21 cellular contexts compared by ENCODE assay signal in the genomic region with DNA sequence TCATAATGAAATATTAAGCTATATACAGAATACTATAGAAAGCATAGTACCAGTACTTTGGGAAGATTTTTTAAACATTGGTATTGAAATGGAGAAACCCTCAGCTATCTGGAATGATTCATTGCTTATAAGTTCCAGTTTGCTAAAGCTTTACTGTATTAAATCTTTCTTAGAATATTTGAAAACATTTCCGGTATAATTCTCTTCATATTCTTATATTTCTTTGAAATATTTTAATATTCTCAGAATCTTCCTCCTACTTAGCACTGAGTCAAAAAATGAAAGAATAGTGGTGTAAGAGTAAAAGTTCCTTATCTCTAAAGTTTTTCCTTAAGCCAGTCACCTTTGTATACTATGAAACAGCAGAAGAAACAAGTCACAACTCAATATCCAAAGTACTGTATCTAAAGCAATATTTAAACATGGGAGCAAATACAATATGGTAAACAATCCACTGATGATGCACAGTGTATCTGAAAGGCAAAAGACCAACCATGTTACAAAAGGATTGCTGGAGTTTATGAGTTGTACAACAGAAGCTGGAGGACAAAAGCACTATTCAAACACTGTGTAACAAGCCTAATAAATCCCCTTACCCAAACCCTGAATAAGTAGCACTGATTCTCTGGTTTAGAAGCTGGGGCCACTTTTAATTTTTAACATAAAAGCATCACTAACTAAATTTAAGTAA.
DNase-seq lines count a peak whose midpoint lies in the region; FAIRE-seq and TF ChIP-seq lines count a peak whose summit lies in the region.
"Had no signal": no experiment of that assay in that cellular context is flagged by ENCODE, and none has a peak within 500 bp of the region (broad histone marks: within the 10 kb centered on the region; RNA-seq: fewer than 3 reads in every experiment).

No MANE protein-coding gene starts in this region.

- peaks cover 4% of the 10 kb centered on the region for H3K36me3 ChIP-seq in CD4-positive, alpha-beta memory T cell (ENCODE audit: insufficient read depth, low read length)
- H3K36me3 ChIP-seq in keratinocyte (ENCODE audit: control insufficient read depth in 2 of 2, extremely low read depth in 1 of 2, insufficient read depth in 2 of 2, low read length in 2 of 2) (peaks cover 3 to 5% of the 10 kb centered on the region in 2 experiments), BE2C (no peaks in the 10 kb centered on the region; the same call in 1 of the 2 replicates)

- dilution Hi-C loops in keratinocyte (cut with MboI; ENCODE audit: extremely low pct_ligation_motif_present, low sequenced_read_pairs), result no loop called here

- peaks cover 6 to 7% of the 10 kb centered on the region in 2 donors for H3K36me3 Mint-ChIP-seq in CD4-positive, alpha-beta memory T cell
- peaks cover 27% of the 10 kb centered on the region for H3K36me3 Mint-ChIP-seq in activated CD4-positive, alpha-beta memory T cell treated with anti-CD3 and anti-CD28 coated beads, Interleukin-2, amount 10 ng/mL, durations not matched to agents 7 days and 5 days (ENCODE audit: low read depth)
- H3K36me3 Mint-ChIP-seq: naive B cell had no signal

- H3K9ac ChIP-seq in keratinocyte (ENCODE audit: control insufficient read depth, extremely low read depth, insufficient read depth, low read length), result no peak overlapping the region
- H3K9ac ChIP-seq: parathyroid adenoma had no signal

- H3K4me3 Mint-ChIP-seq in CD4-positive, alpha-beta memory T cell, result peak overlapping the region in 4 of 8 donors; percentile 10 to 63 (median 18)
- H3K4me3 Mint-ChIP-seq in activated CD4-positive, alpha-beta memory T cell treated with anti-CD3 and anti-CD28 coated beads, Interleukin-2, amount 10 ng/mL, durations not matched to agents 7 days and 5 days, result no peak overlapping the region
- H3K4me3 Mint-ChIP-seq: B cell, naive B cell had no signal

- no peak overlapping the region for H3K4me3 ChIP-seq in CD4-positive, alpha-beta memory T cell (ENCODE audit: low read length in 2 of 2)
- no peak overlapping the region for H3K4me3 ChIP-seq in keratinocyte (ENCODE audit: control insufficient read depth in 2 of 3, extremely low read depth in 1 of 3, insufficient read depth in 2 of 3, low read depth in 1 of 3, low read length in 3 of 3)
- H3K4me3 ChIP-seq in BE2C (ENCODE audit: low read depth, low read length), result no peak overlapping the region
- H3K4me3 ChIP-seq: GM12878, heart right ventricle, skin epidermis, suprapubic skin had no signal

- DNase-seq in DMS153 (lab: John Stamatoyannopoulos, UW) (peak; percentile 20), DMS153 treated with DMSO at 0.1 percent for 48 hours (lab: John Stamatoyannopoulos, UW; ENCODE audit: unreplicated experiment) (no peak), keratinocyte (ENCODE audit: low read depth, low spot score) (no peak), posterior vena cava (ENCODE audit: low spot score) (no peak), retina (no peak), BE2C (no peak)
- DNase-seq in CD4-positive, alpha-beta memory T cell, result no peak
- no peak for DNase-seq in activated CD4-positive, alpha-beta memory T cell treated with anti-CD3 and anti-CD28 coated beads, Interleukin-2, amount 10 ng/mL, durations not matched to agents 7 days and 5 days
- DNase-seq: GDM1; heart right ventricle; KBM-7; naive B cell; NCI-H446 treated with DMSO at 0.1 percent for 48 hours; stimulated activated CD4-positive, alpha-beta T cell treated with anti-CD3 and anti-CD28 coated beads, Interleukin-2, amount 100 ng/mL, for 48 hours had no signal

- intact Hi-C loops in CD4-positive, alpha-beta memory T cell (cut with micrococcal nuclease), result no loop called here
- intact Hi-C loops in posterior vena cava (cut with DNase I), result no loop called here

- no peaks in the 10 kb centered on the region for H3K79me2 ChIP-seq in keratinocyte (ENCODE audit: control insufficient read depth, insufficient read depth, low read length)
- H3K79me2 ChIP-seq: parathyroid adenoma had no signal

- no peaks in the 10 kb centered on the region for H4K20me1 ChIP-seq in keratinocyte (ENCODE audit: control insufficient read depth, extremely low read depth, insufficient read depth, low read length)

- H2AFZ ChIP-seq in keratinocyte (ENCODE audit: control insufficient read depth, low read length), result no peak overlapping the region
- H2AFZ ChIP-seq: parathyroid adenoma had no signal

- peaks cover 37 to 60% (median 50%) of the 10 kb centered on the region in 4 donors for H3K4me1 Mint-ChIP-seq in CD4-positive, alpha-beta memory T cell
- peaks cover 68% of the 10 kb centered on the region for H3K4me1 Mint-ChIP-seq in activated CD4-positive, alpha-beta memory T cell treated with anti-CD3 and anti-CD28 coated beads, Interleukin-2, amount 10 ng/mL, durations not matched to agents 7 days and 5 days

- CTCF ChIA-PET in CD4-positive, alpha-beta memory T cell (lab: Charles Lee; ENCODE audit: partially characterized antibody), result interaction anchor here (0.9 to 2.5 kb wide), 4 partner anchors 9 to 35 kb away, joined by 3 to 11 read pairs (median 4); no protein-coding TSS in a partner anchor
- CTCF ChIA-PET in activated CD4-positive, alpha-beta memory T cell treated with anti-CD3 and anti-CD28 coated beads, Interleukin-2, amount 10 ng/mL, durations not matched to agents 7 days and 5 days (lab: Charles Lee), result interaction anchor here (1.0 to 1.5 kb wide), 6 partner anchors 19 to 102 kb away, joined by 3 to 8 read pairs (median 4); a partner anchor contains a TSS

- POLR2A ChIA-PET in CD4-positive, alpha-beta memory T cell (lab: Charles Lee; ENCODE audit: partially characterized antibody), result interaction anchor here (0.9 to 3.6 kb wide), 7 partner anchors 10 to 196 kb away, joined by 3 to 12 read pairs (median 6); no protein-coding TSS in a partner anchor
- POLR2A ChIA-PET in activated CD4-positive, alpha-beta memory T cell treated with anti-CD3 and anti-CD28 coated beads, Interleukin-2, amount 10 ng/mL, durations not matched to agents 7 days and 5 days (lab: Charles Lee), result interaction anchor here (0.7 to 10.4 kb wide), 15 partner anchors 9 to 542 kb away, joined by 3 to 121 read pairs (median 6); no protein-coding TSS in a partner anchor

- no peaks in the 10 kb centered on the region for H3K27me3 ChIP-seq in CD4-positive, alpha-beta memory T cell (ENCODE audit: insufficient read depth, low read length)
- no peaks in the 10 kb centered on the region for H3K27me3 ChIP-seq in keratinocyte (ENCODE audit: control insufficient read depth, extremely low read depth, insufficient read depth, low read length)
- no peaks in the 10 kb centered on the region for H3K27me3 ChIP-seq in BE2C
- H3K27me3 ChIP-seq: heart right ventricle, suprapubic skin had no signal

- peaks cover 62% of the 10 kb centered on the region for H3K4me1 ChIP-seq in CD4-positive, alpha-beta memory T cell (ENCODE audit: insufficient read depth, low read length)
- H3K4me1 ChIP-seq in keratinocyte (ENCODE audit: control insufficient read depth, extremely low read depth, insufficient read depth, low read length), result peaks cover 7% of the 10 kb centered on the region
- peaks cover 6% of the 10 kb centered on the region for H3K4me1 ChIP-seq in BE2C
- H3K4me1 ChIP-seq: heart right ventricle, parathyroid adenoma, suprapubic skin had no signal

- no peaks in the 10 kb centered on the region for H3K27me3 Mint-ChIP-seq in CD4-positive, alpha-beta memory T cell
- H3K27me3 Mint-ChIP-seq in activated CD4-positive, alpha-beta memory T cell treated with anti-CD3 and anti-CD28 coated beads, Interleukin-2, amount 10 ng/mL, durations not matched to agents 7 days and 5 days, result no peaks in the 10 kb centered on the region
- H3K27me3 Mint-ChIP-seq: B cell, naive B cell had no signal

- no peaks in the 10 kb centered on the region for H3K9me3 ChIP-seq in CD4-positive, alpha-beta memory T cell (ENCODE audit: control insufficient read depth in 1 of 2, low read length in 2 of 2)
- no peaks in the 10 kb centered on the region for H3K9me3 ChIP-seq in keratinocyte (ENCODE audit: control insufficient read depth, low read depth, low read length)
- H3K9me3 ChIP-seq in BE2C, result no peaks in the 10 kb centered on the region; the same call in 1 of the 2 replicates
- H3K9me3 ChIP-seq: heart right ventricle, suprapubic skin had no signal

- peak overlapping the region in 4 of 7 donors; percentile 17 to 59 (median 20) for H3K27ac Mint-ChIP-seq in CD4-positive, alpha-beta memory T cell
- H3K27ac Mint-ChIP-seq in activated CD4-positive, alpha-beta memory T cell treated with anti-CD3 and anti-CD28 coated beads, Interleukin-2, amount 10 ng/mL, durations not matched to agents 7 days and 5 days, result peak overlapping the region; percentile 63
- H3K27ac Mint-ChIP-seq: B cell, naive B cell had no signal

- TF ChIP-seq CTCF in keratinocyte (optimal IDR thresholded peaks at IDR 0.05 in 1 of 3, IDR thresholded peaks at IDR 0.05 in 1 of 3, conservative IDR thresholded peaks at IDR 0.05 in 1 of 3; ENCODE audit: extremely low read depth in 1 of 3, insufficient read depth in 2 of 3, low read length in 3 of 3) (no peak), BE2C (IDR thresholded peaks at IDR 0.05; ENCODE audit: low read depth, low read length) (no peak)

- no peak overlapping the region for H3K27ac ChIP-seq in CD4-positive, alpha-beta memory T cell (ENCODE audit: low read depth, low read length)
- no peak overlapping the region for H3K27ac ChIP-seq in keratinocyte (ENCODE audit: control insufficient read depth, insufficient read depth, low read length)
- H3K27ac ChIP-seq: 22Rv1, heart right ventricle, HL-60, parathyroid adenoma, skin epidermis, suprapubic skin had no signal

- peaks cover 0 to 1% (median 0%) of the 10 kb centered on the region in 8 donors for H3K9me3 Mint-ChIP-seq in CD4-positive, alpha-beta memory T cell
- H3K9me3 Mint-ChIP-seq in activated CD4-positive, alpha-beta memory T cell treated with anti-CD3 and anti-CD28 coated beads, Interleukin-2, amount 10 ng/mL, durations not matched to agents 7 days and 5 days, result no peaks in the 10 kb centered on the region
- H3K9me3 Mint-ChIP-seq: naive B cell had no signal

- peak; percentile 73 for FAIRE-seq in keratinocyte (lab: Jason Lieb, UNC)
- FAIRE-seq: GM12878 had no signal

- no peak overlapping the region for H3K4me2 ChIP-seq in keratinocyte (ENCODE audit: control insufficient read depth, extremely low read depth, insufficient read depth, low read depth, low read length)

- no peaks in the 10 kb centered on the region for H3K9me1 ChIP-seq in keratinocyte (ENCODE audit: control insufficient read depth, extremely low read depth, insufficient read depth, low read length)
